ENCODE assay signal across 9 cellular contexts in the genomic region with DNA sequence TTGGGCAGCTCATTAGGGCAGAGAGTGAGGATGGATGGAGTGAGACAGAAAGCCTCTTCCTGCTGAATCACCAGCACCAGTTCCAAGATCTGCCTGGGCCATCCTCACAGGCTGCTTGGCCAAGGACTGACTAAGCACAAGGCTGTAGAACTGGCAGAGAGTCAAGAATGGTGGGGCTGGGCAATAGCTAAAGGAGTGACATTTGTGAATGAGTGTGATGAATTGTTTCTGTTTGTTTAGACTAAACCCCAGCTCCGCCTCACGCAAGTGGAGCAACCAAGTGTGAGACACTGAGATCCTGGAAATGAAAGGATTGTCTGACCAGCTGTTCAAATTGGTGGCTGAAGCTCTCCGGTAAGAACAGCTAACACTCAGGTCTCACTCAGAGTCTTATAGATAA. TPM values are rescaled to one million over a fixed set of nuclear protein-coding genes. Genes with fewer than 3 reads are reported as not detected.
DNase-seq lines count a peak whose midpoint lies in the region; ATAC-seq, FAIRE-seq and TF ChIP-seq lines count a peak whose summit lies in the region.
"Had no signal": no experiment of that assay in that cellular context is flagged by ENCODE, and none has a peak within 500 bp of the region (broad histone marks: within the 10 kb centered on the region; RNA-seq: fewer than 3 reads in every experiment).

No MANE protein-coding gene starts in this region.

- H3K27me3 ChIP-seq in gastroesophageal sphincter (no peaks in the 10 kb centered on the region), sigmoid colon (no peaks in the 10 kb centered on the region)

- H3K36me3 ChIP-seq in gastroesophageal sphincter: no peaks in the 10 kb centered on the region
- H3K36me3 ChIP-seq in sigmoid colon: no peaks in the 10 kb centered on the region

- ATAC-seq in gastroesophageal sphincter: peak; percentile 98
- ATAC-seq in GM18505 (IDR thresholded peaks at IDR 0.05; ENCODE audit: unreplicated experiment): no peak
- ATAC-seq in GM19328 (IDR thresholded peaks at IDR 0.05; ENCODE audit: unreplicated experiment): no peak

- 7 to 15% methylated on average over 3 of the region's 3 CpGs for WGBS in gastroesophageal sphincter (ENCODE audit: low coverage in 1 of 2), 2 donors
- 16 to 51% methylated on average over 3 of the region's 3 CpGs for WGBS in sigmoid colon, 2 donors

- H3K4me1 ChIP-seq in gastroesophageal sphincter (peaks cover 4 to 20% (median 4%) of the 10 kb centered on the region in 3 donors), sigmoid colon (peaks cover 0 to 38% (median 25%) of the 10 kb centered on the region in 4 donors)

- FAIRE-seq in RCC 7860 (lab: Jason Lieb, UNC): peak; percentile 75

- DNase-seq in HFF-Myc (ENCODE audit: extremely low read depth, low read depth): peak; percentile 99
- DNase-seq in RCC 7860 (ENCODE audit: low spot score): peak; percentile 76
- peak; percentile 90 for DNase-seq in sigmoid colon
- no peak for DNase-seq in activated naive CD4-positive, alpha-beta T cell treated with anti-CD3 and anti-CD28 coated beads, Interleukin-2, amount 50 U/mL, for 16 hours
- no peak for DNase-seq in activated CD8-positive, alpha-beta memory T cell treated with anti-CD3 and anti-CD28 coated beads for 24 hours

- H3K27ac ChIP-seq in gastroesophageal sphincter (peak overlapping the region in 2 of 4 donors; percentile 40 to 48), sigmoid colon (peak overlapping the region in 3 of 4 donors; percentile 32 to 44 (median 35))

- TF ChIP-seq EP300 in gastroesophageal sphincter (IDR thresholded peaks at IDR 0.05) (no peak), sigmoid colon (IDR thresholded peaks at IDR 0.05) (peak in 2 of 4 donors; percentile 66 to 82)

- intact Hi-C loops in sigmoid colon (cut with DNase I): no loop called here

- no peak for TF ChIP-seq CTCF in HFF-Myc (IDR thresholded peaks at IDR 0.05; ENCODE audit: low read depth, low read length, missing control alignments)
- no peak for TF ChIP-seq CTCF in gastroesophageal sphincter (IDR thresholded peaks at IDR 0.05)
- no peak for TF ChIP-seq CTCF in sigmoid colon (IDR thresholded peaks at IDR 0.05)

- H3K9me3 ChIP-seq in gastroesophageal sphincter (no peaks in the 10 kb centered on the region), sigmoid colon (no peaks in the 10 kb centered on the region)

- TF ChIP-seq POLR2A in gastroesophageal sphincter (IDR thresholded peaks at IDR 0.05): no peak
- no peak for TF ChIP-seq POLR2A in sigmoid colon (IDR thresholded peaks at IDR 0.05)
- TF ChIP-seq POLR2A in GM18505 (IDR thresholded peaks at IDR 0.05; ENCODE audit: borderline replicate concordance, extremely low read depth, insufficient read depth, insufficient read length): no peak

- no peak overlapping the region for H3K4me3 ChIP-seq in HFF-Myc (replicated peaks; ENCODE audit: low read depth, low read length)
- H3K4me3 ChIP-seq in gastroesophageal sphincter: no peak overlapping the region
- no peak overlapping the region for H3K4me3 ChIP-seq in sigmoid colon

RNA-seq across cellular contexts. Expression of a gene that starts 38.6 kb away (rescaled TPM):
- total RNA-seq in gastroesophageal sphincter (1 to 10 TPM in 2 of 4 donors, under 1 TPM in 1, not detected in 1; 0.62 to 3.3 (median 1.2) TPM), sigmoid colon (1 to 10 TPM in 1 of 4 donors, under 1 TPM in 1, not detected in 2; 0.14 to 1.4 TPM)
- polyA plus RNA-seq in sigmoid colon: under 1 TPM in 1 of 3 donors, not detected in 2; 0.09 TPM
- total RNA-seq: dermis microvascular lymphatic vessel endothelial cell had no signal

RNA-seq across cellular contexts. Expression of a gene that starts 44.8 kb away (rescaled TPM):
- total RNA-seq in gastroesophageal sphincter (1 to 10 TPM in 3 of 4 donors, under 1 TPM in 1; 0.93 to 2.9 (median 2.3) TPM), sigmoid colon (1 to 10 TPM in 3 of 4 donors, under 1 TPM in 1; 0.49 to 2.2 (median 1.7) TPM)
- under 1 TPM in 1 of 3 donors, not detected in 2; 0.50 TPM for polyA plus RNA-seq in sigmoid colon
- total RNA-seq: dermis microvascular lymphatic vessel endothelial cell had no signal

Comparison
In these comparisons a context has a peak if more than half of its experiments do, and no peak if none do; other contexts are left out.
1. DNase-seq: peak in HFF-Myc (single experiment), RCC 7860 (single experiment) and sigmoid colon (single experiment); none in activated naive CD4-positive, alpha-beta T cell treated with anti-CD3 and anti-CD28 coated beads, Interleukin-2, amount 50 U/mL, for 16 hours (single experiment) and activated CD8-positive, alpha-beta memory T cell treated with anti-CD3 and anti-CD28 coated beads for 24 hours (single experiment).